Comparison of ENCODE assay signal across 8 cellular contexts in the genomic region with DNA sequence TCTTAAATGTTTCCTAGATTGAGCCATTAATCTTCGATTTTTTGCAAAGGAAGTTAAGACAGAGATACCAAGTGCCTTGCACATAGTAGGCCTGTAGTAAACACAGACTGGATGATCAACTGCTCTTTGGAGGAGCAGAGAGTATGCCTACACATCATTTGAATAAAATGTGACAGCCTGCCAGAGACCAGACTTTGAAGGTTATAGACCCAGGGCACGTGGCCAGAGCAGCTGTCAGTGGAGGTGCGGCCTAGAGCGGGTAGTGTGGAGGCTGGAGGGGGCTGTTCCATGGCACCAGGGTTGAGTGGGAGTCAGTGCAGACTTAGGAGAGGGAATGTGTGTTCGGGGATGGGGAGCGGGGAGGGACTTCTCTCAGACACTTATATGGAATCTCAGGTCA.
A peak's percentile ranks its signal among the peaks of the same experiment; 100 is the strongest.
DNase-seq lines count a peak whose midpoint lies in the region; ATAC-seq, FAIRE-seq and TF ChIP-seq lines count a peak whose summit lies in the region.

No MANE protein-coding gene starts in this region.

- H3K4me3 Mint-ChIP-seq in T-helper 17 cell, result peak overlapping the region; percentile 79

- peak overlapping the region; percentile 100 for H3K27ac Mint-ChIP-seq in T-helper 17 cell

- DNase-seq in H54 (ENCODE audit: insufficient read length, low spot score) (peak; percentile 32), T-helper 17 cell (no peak), foreskin fibroblast (peak; percentile 49 to 60), retina (peak; percentile 44), NOMO-1 (lab: John Stamatoyannopoulos, UW; ENCODE audit: unreplicated experiment in 2 of 2) (no peak), AG08395 (ENCODE audit: low spot score) (no peak)

- peaks cover 82% of the 10 kb centered on the region for H3K4me1 Mint-ChIP-seq in T-helper 17 cell

- FAIRE-seq in H54 (lab: Jason Lieb, UNC), result no peak

- no peaks in the 10 kb centered on the region for H3K36me3 Mint-ChIP-seq in T-helper 17 cell (ENCODE audit: low read depth)

- H3K9me3 ChIP-seq in T-helper 17 cell (ENCODE audit: control insufficient read depth, low read length, poor library complexity, severe bottlenecking), result no peaks in the 10 kb centered on the region

- TF ChIP-seq POLR2A in H54 (IDR thresholded peaks at IDR 0.05; ENCODE audit: low read depth, low read length), result 0 out of 2 replicates have a peak, but pooled peaks have one; percentile 16

- ATAC-seq in T-helper 17 cell (no peak), HG03571 (IDR thresholded peaks at IDR 0.05; ENCODE audit: unreplicated experiment) (no peak), HG02610 (IDR thresholded peaks at IDR 0.05; ENCODE audit: unreplicated experiment) (no peak)

- no peaks in the 10 kb centered on the region for H3K27me3 Mint-ChIP-seq in T-helper 17 cell

- H3K4me3 ChIP-seq in foreskin fibroblast (ENCODE audit: low read depth in 1 of 2, low read length in 2 of 2), result no peak overlapping the region

- TF ChIP-seq CTCF in foreskin fibroblast (IDR thresholded peaks at IDR 0.05; ENCODE audit: low read depth, low read length), result no peak

Comparison
In these comparisons a context has a peak if more than half of its experiments do, and no peak if none do; other contexts are left out.
1. DNase-seq: peak in H54 (single experiment), foreskin fibroblast (2 of 2) and retina (single experiment); none in T-helper 17 cell (0 of 3), NOMO-1 (0 of 2) and AG08395 (single experiment).